In the genomic region with DNA sequence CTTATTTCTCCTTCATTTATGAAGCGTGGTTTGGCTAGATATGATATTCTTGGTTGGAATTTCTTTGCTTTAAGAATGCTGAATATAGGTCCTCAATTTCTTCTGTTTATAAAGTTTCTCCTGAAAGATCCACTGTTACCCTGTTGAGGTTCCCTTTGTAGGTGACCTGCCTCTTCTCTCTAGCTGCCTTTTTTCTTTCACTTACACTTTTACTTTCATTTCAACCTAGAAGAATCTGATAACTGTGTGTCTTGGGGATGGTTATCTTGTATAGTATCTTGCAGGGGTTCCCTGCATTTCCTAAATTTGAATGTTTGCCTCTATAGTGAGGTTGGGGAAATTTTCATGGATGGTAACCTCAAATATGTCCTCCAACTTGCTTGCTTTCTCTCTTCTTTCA, we compare ENCODE assay signal across 15 cellular contexts.
A peak's percentile ranks its signal among the peaks of the same experiment; 100 is the strongest.
DNase-seq lines count a peak whose midpoint lies in the region; ATAC-seq and TF ChIP-seq lines count a peak whose summit lies in the region.
"Had no signal": no experiment of that assay in that cellular context is flagged by ENCODE, and none has a peak within 500 bp of the region (broad histone marks: within the 10 kb centered on the region; RNA-seq: fewer than 3 reads in every experiment).

No MANE protein-coding gene starts in this region.

- peak overlapping the region; percentile 47 for H3K4me2 ChIP-seq in DND-41 (ENCODE audit: insufficient read depth, low read length)
- H3K4me2 ChIP-seq in MM.1S (ENCODE audit: low read depth, low read length) = no peak overlapping the region

- H3K36me3 Mint-ChIP-seq in progenitor cell of endocrine pancreas (ENCODE audit: insufficient read depth) = no peaks in the 10 kb centered on the region
- H3K36me3 Mint-ChIP-seq: CD4-positive, CD25-positive, alpha-beta regulatory T cell had no signal

- H3K9me3 Mint-ChIP-seq in progenitor cell of endocrine pancreas (ENCODE audit: low read depth) = peaks cover 3% of the 10 kb centered on the region
- H3K9me3 Mint-ChIP-seq: HFFc6 had no signal

- H3K27ac Mint-ChIP-seq in progenitor cell of endocrine pancreas = peak overlapping the region; percentile 26
- H3K27ac Mint-ChIP-seq: CD4-positive, CD25-positive, alpha-beta regulatory T cell; HFFc6 had no signal

- H3K4me3 Mint-ChIP-seq in progenitor cell of endocrine pancreas (ENCODE audit: low read depth) = no peak overlapping the region
- H3K4me3 Mint-ChIP-seq: CD4-positive, CD25-positive, alpha-beta regulatory T cell; HFFc6 had no signal

- H3K4me3 ChIP-seq in DND-41 (ENCODE audit: low read depth in 1 of 2, low read length in 2 of 2) = no peak overlapping the region
- H3K4me3 ChIP-seq in MM.1S (ENCODE audit: low read length) = no peak overlapping the region
- no peak overlapping the region for H3K4me3 ChIP-seq in colonic mucosa
- H3K4me3 ChIP-seq in BE2C (ENCODE audit: low read depth, low read length) = no peak overlapping the region
- H3K4me3 ChIP-seq: BLaER1 treated with 17β-estradiol and CSF1 and Interleukin-3, amounts not matched to agents 10 nM and 100 nM had no signal

- H3K9ac ChIP-seq in DND-41 (ENCODE audit: low read depth, low read length) = no peak overlapping the region
- no peak overlapping the region for H3K9ac ChIP-seq in MM.1S (ENCODE audit: low read length)
- no peak overlapping the region for H3K9ac ChIP-seq in colonic mucosa (ENCODE audit: low read depth in 2 of 2, low read length in 2 of 2)
- H3K9ac ChIP-seq: BLaER1 treated with 17β-estradiol and CSF1 and Interleukin-3, amounts not matched to agents 10 nM and 100 nM had no signal

- H2AFZ ChIP-seq in DND-41 (ENCODE audit: low read depth, low read length) (no peak overlapping the region), MM.1S (ENCODE audit: low read length) (no peak overlapping the region)

- H3K27ac ChIP-seq in DND-41 (ENCODE audit: low read length) (no peak overlapping the region), MM.1S (ENCODE audit: low read length) (no peak overlapping the region), colonic mucosa (no peak overlapping the region)
- H3K27ac ChIP-seq: BLaER1 treated with 17β-estradiol and CSF1 and Interleukin-3, amounts not matched to agents 10 nM and 100 nM had no signal

- H3K27me3 ChIP-seq in DND-41 (ENCODE audit: insufficient read depth, low read length, poor library complexity) (no peaks in the 10 kb centered on the region), MM.1S (replicated peaks; ENCODE audit: insufficient read depth, low read length) (peaks cover 19% of the 10 kb centered on the region), colonic mucosa (no peaks in the 10 kb centered on the region), BE2C (no peaks in the 10 kb centered on the region)
- H3K27me3 ChIP-seq: BLaER1 treated with 17β-estradiol and CSF1 and Interleukin-3, amounts not matched to agents 10 nM and 100 nM had no signal

- intact Hi-C loops in colonic mucosa (cut with DNase I) = no loop called here

- H3K79me2 ChIP-seq in DND-41 (ENCODE audit: insufficient read depth, low read length) = no peaks in the 10 kb centered on the region
- H3K79me2 ChIP-seq in MM.1S (ENCODE audit: low read length) = no peaks in the 10 kb centered on the region

- H3K4me1 ChIP-seq in DND-41 (ENCODE audit: insufficient read depth, low read length) (peaks cover 52% of the 10 kb centered on the region), MM.1S (ENCODE audit: low read length) (peaks cover 6% of the 10 kb centered on the region), colonic mucosa (no peaks in the 10 kb centered on the region), BE2C (no peaks in the 10 kb centered on the region)

- H3F3A ChIP-seq in MM.1S (ENCODE audit: insufficient read depth, low read length) = no peaks in the 10 kb centered on the region

- ATAC-seq in DND-41 (ENCODE audit: insufficient read depth, low read depth) (peak; percentile 59), HG02642 (IDR thresholded peaks at IDR 0.05; ENCODE audit: poor library complexity, unreplicated experiment) (peak; percentile 54)

- H3K9me2 ChIP-seq in MM.1S (replicated peaks; ENCODE audit: insufficient read depth, low read length) = no peaks in the 10 kb centered on the region

- H4K20me1 ChIP-seq in DND-41 (ENCODE audit: insufficient read depth, low read length) (no peaks in the 10 kb centered on the region), MM.1S (ENCODE audit: insufficient read depth, low read length) (no peaks in the 10 kb centered on the region)
- H4K20me1 ChIP-seq: BLaER1 treated with 17β-estradiol and CSF1 and Interleukin-3, amounts not matched to agents 10 nM and 100 nM had no signal

- DNase-seq in DND-41 (no peak), MM.1S (peak; percentile 36), progenitor cell of endocrine pancreas (ENCODE audit: low spot score, unreplicated experiment) (no peak), colonic mucosa (no peak), GM10266 (ENCODE audit: extremely low spot score) (no peak), BE2C (no peak)
- DNase-seq: Calu3; CD4-positive, CD25-positive, alpha-beta regulatory T cell; DMS 273 treated with DMSO at 0.1 percent for 48 hours; HCEC 1CT; HFFc6; IMR-90; KG1 had no signal

- H3K9me3 ChIP-seq in DND-41 (ENCODE audit: insufficient read depth, low read length, severe bottlenecking) (no peaks in the 10 kb centered on the region), MM.1S (replicated peaks; ENCODE audit: insufficient read depth, low read length) (no peaks in the 10 kb centered on the region), colonic mucosa (no peaks in the 10 kb centered on the region), BE2C (no peaks in the 10 kb centered on the region)

- H3K4me1 Mint-ChIP-seq in progenitor cell of endocrine pancreas (ENCODE audit: low read depth) = no peaks in the 10 kb centered on the region
- H3K4me1 Mint-ChIP-seq: CD4-positive, CD25-positive, alpha-beta regulatory T cell had no signal

- H3K36me3 ChIP-seq in DND-41 (ENCODE audit: insufficient read depth, low read length) (no peaks in the 10 kb centered on the region), MM.1S (replicated peaks; ENCODE audit: insufficient read depth, low read length) (no peaks in the 10 kb centered on the region), colonic mucosa (no peaks in the 10 kb centered on the region), BE2C (no peaks in the 10 kb centered on the region)
- H3K36me3 ChIP-seq: BLaER1 treated with 17β-estradiol and CSF1 and Interleukin-3, amounts not matched to agents 10 nM and 100 nM had no signal

- H3K27me3 Mint-ChIP-seq in progenitor cell of endocrine pancreas = no peaks in the 10 kb centered on the region
- H3K27me3 Mint-ChIP-seq: CD4-positive, CD25-positive, alpha-beta regulatory T cell had no signal

- no peak for TF ChIP-seq CTCF in DND-41 (IDR thresholded peaks at IDR 0.05; ENCODE audit: borderline replicate concordance, extremely low read depth, low read length, poor library complexity, severe bottlenecking)
- TF ChIP-seq CTCF in MM.1S (IDR thresholded peaks at IDR 0.05; ENCODE audit: low read length) = no peak
- no peak for TF ChIP-seq CTCF in progenitor cell of endocrine pancreas (IDR thresholded peaks at IDR 0.05; ENCODE audit: unreplicated experiment)
- TF ChIP-seq CTCF in colonic mucosa (IDR thresholded peaks at IDR 0.05) = no peak
- no peak for TF ChIP-seq CTCF in GM10266 (IDR thresholded peaks at IDR 0.05; ENCODE audit: control insufficient read depth, insufficient read depth, low read depth, missing control alignments)
- TF ChIP-seq CTCF in BE2C (IDR thresholded peaks at IDR 0.05; ENCODE audit: low read depth, low read length) = no peak
